In genomic region chr20:14915356-14915755, GRCh38 we compare ENCODE assay signal across 25 cellular contexts.
A peak's percentile ranks its signal among the peaks of the same experiment; 100 is the strongest.
DNase-seq lines count a peak whose midpoint lies in the region; ATAC-seq, FAIRE-seq and TF ChIP-seq lines count a peak whose summit lies in the region.
"Had no signal": no experiment of that assay in that cellular context is flagged by ENCODE, and none has a peak within 500 bp of the region (broad histone marks: within the 10 kb centered on the region; RNA-seq: fewer than 3 reads in every experiment).

No MANE protein-coding gene starts in this region.

- no peaks in the 10 kb centered on the region for H3K79me2 ChIP-seq in HepG2 (ENCODE audit: insufficient read depth, low read length)

- H3K4me1 ChIP-seq in HepG2 (ENCODE audit: insufficient read depth, low read length) (no peaks in the 10 kb centered on the region), right lobe of liver (peaks cover 0 to 5% (median 0%) of the 10 kb centered on the region in 4 donors)
- H3K4me1 ChIP-seq: breast epithelium, HAP-1, upper lobe of right lung had no signal

- no TSS peak for BruUV-seq in HepG2 (replicated peaks; lab: Mats Ljungman, UMichigan)

- H3K4me3 Mint-ChIP-seq in activated CD4-positive, alpha-beta T cell treated with anti-CD3 and anti-CD28 coated beads, Interleukin-2, amount 10 ng/mL, durations not matched to agents 24 days and 14 days: no peak overlapping the region
- H3K4me3 Mint-ChIP-seq: activated naive CD8-positive, alpha-beta T cell treated with anti-CD3 and anti-CD28 coated beads, Interleukin-2, amount 10 ng/mL, durations not matched to agents 7 days and 5 days; activated T-helper 17 cell treated with anti-CD3 and anti-CD28 coated beads, Interleukin-2, amount 50 U/mL, for 72 hours; CD4-positive, alpha-beta T cell; stimulated activated naive CD8-positive, alpha-beta T cell treated with anti-CD3 and anti-CD28 coated beads, Interleukin-15, Interleukin-2, amounts not matched to agents 100 ng/mL and 50 ng/mL, for 24 hours had no signal

- DNase-seq in HepG2 (ENCODE audit: low spot score): no peak
- no peak for DNase-seq in right lobe of liver
- peak; percentile 26 for DNase-seq in fibroblast of villous mesenchyme (ENCODE audit: low read depth)
- DNase-seq in pons (ENCODE audit: low spot score): peak; percentile 20
- DNase-seq in activated CD4-positive, alpha-beta T cell treated with anti-CD3 and anti-CD28 coated beads, Interleukin-2, amount 10 ng/mL, durations not matched to agents 24 days and 14 days: no peak
- DNase-seq in AG20443 (ENCODE audit: low spot score): no peak
- no peak for DNase-seq in NCI-H1105 (lab: John Stamatoyannopoulos, UW)
- DNase-seq: activated CD4-positive, alpha-beta T cell treated with anti-CD3 and anti-CD28 coated beads for 1 hour; activated naive CD8-positive, alpha-beta T cell treated with anti-CD3 and anti-CD28 coated beads, Interleukin-2, amount 10 ng/mL, durations not matched to agents 7 days and 5 days; CD4-positive, alpha-beta T cell; DMS79; NCI-H1694; NCI-H2227 treated with DMSO at 0.1 percent for 48 hours; stimulated activated CD4-positive, alpha-beta T cell treated with anti-CD3 and anti-CD28 coated beads, Interleukin-2, amount 100 ng/mL, for 48 hours; upper lobe of right lung had no signal

- no peak overlapping the region for H3K27ac ChIP-seq in HepG2 (ENCODE audit: extremely low read length, insufficient read depth, low read length)
- H3K27ac ChIP-seq in right lobe of liver: no peak overlapping the region
- H3K27ac ChIP-seq: breast epithelium, epithelial cell of prostate, SK-N-MC, upper lobe of right lung had no signal

- no peak overlapping the region for H3K27ac Mint-ChIP-seq in activated CD4-positive, alpha-beta T cell treated with anti-CD3 and anti-CD28 coated beads, Interleukin-2, amount 10 ng/mL, durations not matched to agents 24 days and 14 days
- H3K27ac Mint-ChIP-seq: activated naive CD8-positive, alpha-beta T cell treated with anti-CD3 and anti-CD28 coated beads, Interleukin-2, amount 10 ng/mL, durations not matched to agents 7 days and 5 days; activated T-helper 17 cell treated with anti-CD3 and anti-CD28 coated beads, Interleukin-2, amount 50 U/mL, for 72 hours; CD4-positive, alpha-beta T cell; stimulated activated naive CD8-positive, alpha-beta T cell treated with anti-CD3 and anti-CD28 coated beads, Interleukin-15, Interleukin-2, amounts not matched to agents 100 ng/mL and 50 ng/mL, for 24 hours had no signal

- POLR2A ChIA-PET in HepG2 (lab: Yijun Ruan, JAX): no interaction called here

- H3K27me3 ChIP-seq in HepG2 (ENCODE audit: control insufficient read depth in 1 of 2, insufficient read depth in 2 of 2, low read length in 2 of 2): peaks cover 0 to 9% of the 10 kb centered on the region in 2 experiments; a peak in 1 of 5 replicates
- no peaks in the 10 kb centered on the region for H3K27me3 ChIP-seq in right lobe of liver
- H3K27me3 ChIP-seq: breast epithelium, upper lobe of right lung had no signal

- no peaks in the 10 kb centered on the region for H3K27me3 Mint-ChIP-seq in activated CD4-positive, alpha-beta T cell treated with anti-CD3 and anti-CD28 coated beads, Interleukin-2, amount 10 ng/mL, durations not matched to agents 24 days and 14 days
- H3K27me3 Mint-ChIP-seq: activated naive CD8-positive, alpha-beta T cell treated with anti-CD3 and anti-CD28 coated beads, Interleukin-2, amount 10 ng/mL, durations not matched to agents 7 days and 5 days; activated T-helper 17 cell treated with anti-CD3 and anti-CD28 coated beads, Interleukin-2, amount 50 U/mL, for 72 hours; CD4-positive, alpha-beta T cell; stimulated activated naive CD8-positive, alpha-beta T cell treated with anti-CD3 and anti-CD28 coated beads, Interleukin-15, Interleukin-2, amounts not matched to agents 100 ng/mL and 50 ng/mL, for 24 hours had no signal

- H3K36me3 ChIP-seq in HepG2 (replicated peaks in 1 of 2; ENCODE audit: control insufficient read depth in 1 of 2, insufficient read depth in 2 of 2, low read length in 2 of 2): no peaks in the 10 kb centered on the region
- H3K36me3 ChIP-seq in right lobe of liver: no peaks in the 10 kb centered on the region
- H3K36me3 ChIP-seq: breast epithelium, HAP-1, upper lobe of right lung had no signal

- ATAC-seq in HepG2 (no peak), right lobe of liver (no peak), HG02610 (IDR thresholded peaks at IDR 0.05; ENCODE audit: unreplicated experiment) (no peak)
- ATAC-seq: activated T-helper 17 cell treated with anti-CD3 and anti-CD28 coated beads, Interleukin-2, amount 50 U/mL, for 72 hours; left lobe of liver; Panc1; upper lobe of right lung had no signal

- H3K4me1 Mint-ChIP-seq in activated CD4-positive, alpha-beta T cell treated with anti-CD3 and anti-CD28 coated beads, Interleukin-2, amount 10 ng/mL, durations not matched to agents 24 days and 14 days: no peaks in the 10 kb centered on the region
- H3K4me1 Mint-ChIP-seq: activated naive CD8-positive, alpha-beta T cell treated with anti-CD3 and anti-CD28 coated beads, Interleukin-2, amount 10 ng/mL, durations not matched to agents 7 days and 5 days; activated T-helper 17 cell treated with anti-CD3 and anti-CD28 coated beads, Interleukin-2, amount 50 U/mL, for 72 hours had no signal

- H3K9ac ChIP-seq in HepG2 (ENCODE audit: insufficient read depth, low read depth, low read length): no peak overlapping the region

- no peak overlapping the region for H3K4me2 ChIP-seq in HepG2 (ENCODE audit: low read depth, low read length)

- in situ Hi-C loops in HepG2 (cut with HindIII; ENCODE audit: extremely low pct_ligation_motif_present, low pct_unique_long_range_greater_than_20kb): no loop called here

- no peak for TF ChIP-seq RAD21 in HepG2 (CRISPR knock-in tag; IDR thresholded peaks at IDR 0.05)

- no peaks in the 10 kb centered on the region for H4K20me1 ChIP-seq in HepG2 (ENCODE audit: insufficient read depth, low read length)

- FAIRE-seq in HepG2 (lab: Jason Lieb, UNC): peak; percentile 21
- FAIRE-seq: frontal cortex had no signal

- intact Hi-C loops in HepG2 (cut with micrococcal nuclease; ENCODE audit: unreplicated experiment) (no loop called here), right lobe of liver (cut with DNase I) (no loop called here)
- intact Hi-C loops in activated CD4-positive, alpha-beta T cell treated with anti-CD3 and anti-CD28 coated beads, Interleukin-2, amount 10 ng/mL, durations not matched to agents 24 days and 14 days (cut with micrococcal nuclease): no loop called here

- TF ChIP-seq EP300 in HepG2 (IDR thresholded peaks at IDR 0.05; ENCODE audit: low read depth in 2 of 2, low read length in 2 of 2) (no peak), HepG2 (CRISPR knock-in tag; IDR thresholded peaks at IDR 0.05; ENCODE audit: borderline replicate concordance) (no peak)

- H3K9me3 ChIP-seq in HepG2 (ENCODE audit: low read length) (no peaks in the 10 kb centered on the region), right lobe of liver (no peaks in the 10 kb centered on the region)
- H3K9me3 ChIP-seq: breast epithelium, HAP-1, upper lobe of right lung had no signal

- H3K4me3 ChIP-seq in HepG2 (replicated peaks in 1 of 3; ENCODE audit: insufficient read depth in 1 of 3, low read depth in 2 of 3, low read length in 3 of 3): no peak overlapping the region
- H3K4me3 ChIP-seq in right lobe of liver: no peak overlapping the region
- no peak overlapping the region for H3K4me3 ChIP-seq in fibroblast of villous mesenchyme (ENCODE audit: low read depth, low read length)
- H3K4me3 ChIP-seq: breast epithelium, HAP-1, SK-N-MC, upper lobe of right lung had no signal

- CTCF ChIA-PET in HepG2 (lab: Yijun Ruan, JAX; ENCODE audit: low intra/inter-chr PET ratio, low total read pairs): no interaction called here

- no peak overlapping the region for H2AFZ ChIP-seq in HepG2 (ENCODE audit: low read length)

- 72% methylated on average over 8 of the region's 8 CpGs for WGBS in HepG2 (ENCODE audit: low lambda C conversion rate)
- 64% methylated on average over 6 of the region's 8 CpGs for WGBS in right lobe of liver (ENCODE audit: insufficient coverage, low coverage, low lambda C conversion rate, missing lambda C conversion rate)

- H3K36me3 Mint-ChIP-seq in activated CD4-positive, alpha-beta T cell treated with anti-CD3 and anti-CD28 coated beads, Interleukin-2, amount 10 ng/mL, durations not matched to agents 24 days and 14 days (ENCODE audit: low read depth): no peaks in the 10 kb centered on the region
- H3K36me3 Mint-ChIP-seq: activated naive CD8-positive, alpha-beta T cell treated with anti-CD3 and anti-CD28 coated beads, Interleukin-2, amount 10 ng/mL, durations not matched to agents 7 days and 5 days had no signal

- no peak for TF ChIP-seq POLR2A in HepG2 (IDR thresholded peaks at IDR 0.05; ENCODE audit: insufficient read depth in 1 of 2, low read depth in 2 of 2, low read length in 2 of 2)
- TF ChIP-seq POLR2A in right lobe of liver (IDR thresholded peaks at IDR 0.05): no peak

- H3K9me3 Mint-ChIP-seq in activated CD4-positive, alpha-beta T cell treated with anti-CD3 and anti-CD28 coated beads, Interleukin-2, amount 10 ng/mL, durations not matched to agents 24 days and 14 days: peaks cover 8% of the 10 kb centered on the region
- H3K9me3 Mint-ChIP-seq: activated T-helper 17 cell treated with anti-CD3 and anti-CD28 coated beads, Interleukin-2, amount 50 U/mL, for 72 hours had no signal

- TF ChIP-seq CTCF in HepG2 (CRISPR knock-in tag; IDR thresholded peaks at IDR 0.05) (no peak), right lobe of liver (IDR thresholded peaks at IDR 0.05) (no peak), fibroblast of villous mesenchyme (IDR thresholded peaks at IDR 0.05; ENCODE audit: insufficient read depth, low read depth, low read length) (no peak)

TF ChIP-seq in HepG2, 621 proteins besides CTCF, POLR2A, EP300 and RAD21:
- TF ChIP-seq MAF1 (CRISPR knock-in tag; IDR thresholded peaks at IDR 0.05; ENCODE audit: borderline replicate concordance): no peak
- no peak for TF ChIP-seq MLLT10 (CRISPR knock-in tag; IDR thresholded peaks at IDR 0.05)
- TF ChIP-seq KAT2B (IDR thresholded peaks at IDR 0.05; ENCODE audit: borderline replicate concordance, low read depth, low read length): no peak
- no peak for TF ChIP-seq ZNF124 (CRISPR knock-in tag; IDR thresholded peaks at IDR 0.05)
- TF ChIP-seq ZNF10 (CRISPR knock-in tag; IDR thresholded peaks at IDR 0.05; ENCODE audit: borderline replicate concordance, low read depth): no peak
- no peak for TF ChIP-seq REXO4 (CRISPR knock-in tag; IDR thresholded peaks at IDR 0.05; ENCODE audit: borderline replicate concordance)
- no peak for TF ChIP-seq NR2F2 (IDR thresholded peaks at IDR 0.05; ENCODE audit: borderline replicate concordance, low read depth)

Comparison
In these comparisons a context has a peak if more than half of its experiments do, and no peak if none do; other contexts are left out.
1. DNase-seq: peak in fibroblast of villous mesenchyme (single experiment) and pons (single experiment); none in HepG2 (single experiment), right lobe of liver (0 of 3), activated CD4-positive, alpha-beta T cell treated with anti-CD3 and anti-CD28 coated beads, Interleukin-2, amount 10 ng/mL, durations not matched to agents 24 days and 14 days (single experiment), AG20443 (single experiment) and NCI-H1105 (single experiment).